ENCODE assay signal across 11 cellular contexts in the genomic region with DNA sequence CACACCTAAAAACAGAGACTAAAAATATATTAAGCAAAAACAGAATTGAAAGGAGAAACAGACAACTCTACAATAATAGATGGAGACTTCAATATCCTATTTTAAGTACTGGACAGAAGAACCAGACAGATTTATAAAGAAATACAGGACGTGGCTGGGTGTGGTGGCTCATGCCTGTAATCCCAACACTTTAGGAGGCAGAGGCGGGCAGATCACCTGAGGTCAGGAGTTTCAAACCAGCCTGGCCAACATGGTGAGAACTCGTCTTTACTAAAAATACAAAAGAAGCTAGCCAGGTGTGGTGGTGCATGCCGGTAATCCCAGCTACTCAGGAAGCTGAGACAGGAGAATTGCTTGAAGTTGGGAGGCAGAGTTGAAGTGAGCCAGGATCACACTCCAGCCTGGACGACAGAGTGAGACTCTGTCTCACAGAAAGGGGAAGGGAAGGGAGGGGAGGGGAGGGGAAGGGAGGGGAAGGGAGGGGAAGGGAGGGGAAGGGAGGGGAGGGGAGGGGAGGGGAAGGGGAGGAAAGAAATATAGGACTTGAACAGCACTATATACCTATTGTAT. TPM values are rescaled to one million over a fixed set of nuclear protein-coding genes. Genes with fewer than 3 reads are reported as not detected.
DNase-seq lines count a peak whose midpoint lies in the region; ATAC-seq lines count a peak whose summit lies in the region.
"Had no signal": no experiment of that assay in that cellular context is flagged by ENCODE, and none has a peak within 500 bp of the region (broad histone marks: within the 10 kb centered on the region; RNA-seq: fewer than 3 reads in every experiment).

No MANE protein-coding gene starts in this region.

- H3K4me1 Mint-ChIP-seq in activated CD8-positive, alpha-beta memory T cell treated with anti-CD3 and anti-CD28 coated beads, Interleukin-2, amount 10 ng/mL, durations not matched to agents 7 days and 5 days, result peaks cover 60% of the 10 kb centered on the region

- peaks cover 2% of the 10 kb centered on the region for H3K4me1 ChIP-seq in adipocyte (ENCODE audit: control insufficient read depth, insufficient read depth, low read length)
- H3K4me1 ChIP-seq: testis had no signal

- H3K4me3 Mint-ChIP-seq in activated CD8-positive, alpha-beta memory T cell treated with anti-CD3 and anti-CD28 coated beads, Interleukin-2, amount 10 ng/mL, durations not matched to agents 7 days and 5 days, result peak overlapping the region; percentile 14

- no peaks in the 10 kb centered on the region for H3K27me3 ChIP-seq in adipocyte (replicated peaks; ENCODE audit: control insufficient read depth, insufficient read depth, low read length)
- H3K27me3 ChIP-seq: testis had no signal

- CTCF ChIA-PET in activated CD8-positive, alpha-beta memory T cell treated with anti-CD3 and anti-CD28 coated beads, Interleukin-2, amount 10 ng/mL, durations not matched to agents 7 days and 5 days (lab: Charles Lee), result interaction anchor here (1.7 to 2.3 kb wide), 2 partner anchors 10 to 53 kb away, joined by 5 to 10 read pairs; a partner anchor contains a TSS

- H3K9me3 ChIP-seq in adipocyte (ENCODE audit: control insufficient read depth, low read length), result peaks cover 26% of the 10 kb centered on the region
- H3K9me3 ChIP-seq: testis had no signal

- H3K4me3 ChIP-seq in adipocyte (ENCODE audit: low read length), result peak overlapping the region; percentile 29
- H3K4me3 ChIP-seq: testis had no signal

- peak overlapping the region; percentile 40 for H3K27ac ChIP-seq in substantia nigra (ENCODE audit: low read depth, low read length, poor library complexity, severe bottlenecking)

- DNase-seq in activated CD8-positive, alpha-beta memory T cell treated with anti-CD3 and anti-CD28 coated beads, Interleukin-2, amount 10 ng/mL, durations not matched to agents 7 days and 5 days, result no peak
- no peak for DNase-seq in activated CD8-positive, alpha-beta memory T cell treated with anti-CD3 and anti-CD28 coated beads for 24 hours
- DNase-seq in adipocyte (ENCODE audit: low read depth), result no peak
- no peak for DNase-seq in left lobe of liver (ENCODE audit: low spot score)
- no peak for DNase-seq in substantia nigra (lab: John Stamatoyannopoulos, UW)
- no peak for DNase-seq in activated CD4-positive, CD25-positive, alpha-beta regulatory T cell (lab: John Stamatoyannopoulos, UW)
- DNase-seq in NCI-H748 treated with DMSO at 0.1 percent for 48 hours (lab: John Stamatoyannopoulos, UW), result no peak
- DNase-seq: NCI-H524 treated with DMSO at 0.1 percent for 48 hours, testis had no signal

- peaks cover 7% of the 10 kb centered on the region for H3K9me3 Mint-ChIP-seq in activated CD8-positive, alpha-beta memory T cell treated with anti-CD3 and anti-CD28 coated beads, Interleukin-2, amount 10 ng/mL, durations not matched to agents 7 days and 5 days (ENCODE audit: low read depth)

- no peak overlapping the region for H3K9ac ChIP-seq in adipocyte (ENCODE audit: low read length)

- no peak for ATAC-seq in activated CD8-positive, alpha-beta memory T cell treated with anti-CD3 and anti-CD28 coated beads, Interleukin-2, amount 10 ng/mL, durations not matched to agents 7 days and 5 days
- ATAC-seq in left lobe of liver, result peak; percentile 69
- no peak for ATAC-seq in HG02973 (IDR thresholded peaks at IDR 0.05; ENCODE audit: unreplicated experiment)

- H3K27ac Mint-ChIP-seq in activated CD8-positive, alpha-beta memory T cell treated with anti-CD3 and anti-CD28 coated beads, Interleukin-2, amount 10 ng/mL, durations not matched to agents 7 days and 5 days, result peak overlapping the region; percentile 56

- H3K36me3 ChIP-seq in adipocyte (ENCODE audit: control insufficient read depth, insufficient read depth, low read length, severe bottlenecking), result peaks cover 9% of the 10 kb centered on the region

- H3K36me3 Mint-ChIP-seq in activated CD8-positive, alpha-beta memory T cell treated with anti-CD3 and anti-CD28 coated beads, Interleukin-2, amount 10 ng/mL, durations not matched to agents 7 days and 5 days, result peaks cover 40% of the 10 kb centered on the region

- H3K27me3 Mint-ChIP-seq in activated CD8-positive, alpha-beta memory T cell treated with anti-CD3 and anti-CD28 coated beads, Interleukin-2, amount 10 ng/mL, durations not matched to agents 7 days and 5 days, result no peaks in the 10 kb centered on the region
- H3K27me3 Mint-ChIP-seq: brain had no signal

RNA-seq across cellular contexts. Expression of a gene that starts 53.0 kb away (rescaled TPM):
- total RNA-seq in activated CD8-positive, alpha-beta memory T cell treated with anti-CD3 and anti-CD28 coated beads, Interleukin-2, amount 10 ng/mL, durations not matched to agents 7 days and 5 days, result 10 to 100 TPM; 32.7 to 46.9 TPM
- 8.2 TPM for total RNA-seq in left lobe of liver
